14 cellular contexts compared by ENCODE assay signal in genomic region chr1:8146257-8146855, GRCh38.
DNase-seq lines count a peak whose midpoint lies in the region; ATAC-seq and TF ChIP-seq lines count a peak whose summit lies in the region.
"Had no signal": no experiment of that assay in that cellular context is flagged by ENCODE, and none has a peak within 500 bp of the region (broad histone marks: within the 10 kb centered on the region; RNA-seq: fewer than 3 reads in every experiment).

No MANE protein-coding gene starts in this region.

- dilution Hi-C loops in IMR-90 (cut with HindIII; ENCODE audit: low sequenced_read_pairs, unreplicated experiment) = no loop called here

- POLR2A ChIA-PET in IMR-90 (lab: Charles Lee; ENCODE audit: unreplicated experiment) = no interaction called here
- POLR2A ChIA-PET in WTC11 (lab: Charles Lee) = interaction anchor here (0.6 kb wide), 1 partner anchor 549 kb away, joined by 4 read pairs; no protein-coding TSS in a partner anchor

- peak overlapping the region; percentile 68 for H3K27ac Mint-ChIP-seq in WTC11
- H3K27ac Mint-ChIP-seq: CD14-positive monocyte; CD8-positive, alpha-beta T cell had no signal

- H3K36me3 ChIP-seq in IMR-90 (ENCODE audit: control insufficient read depth, insufficient read depth, low read length) (no peaks in the 10 kb centered on the region), mesenchymal stem cell (ENCODE audit: control insufficient read depth in 1 of 2, insufficient read depth in 2 of 2, low read depth in 1 of 2, low read length in 2 of 2) (no peaks in the 10 kb centered on the region), trophoblast cell (ENCODE audit: control insufficient read depth in 1 of 2, insufficient read depth in 2 of 2, low read length in 2 of 2) (no peaks in the 10 kb centered on the region)
- H3K36me3 ChIP-seq: BE2C had no signal

- no peak overlapping the region for H4K8ac ChIP-seq in IMR-90 (ENCODE audit: low read depth in 2 of 2, low read length in 2 of 2)
- H4K8ac ChIP-seq in mesenchymal stem cell (ENCODE audit: low read length) = peak overlapping the region; percentile 5
- H4K8ac ChIP-seq in trophoblast cell (ENCODE audit: low read depth, low read length) = no peak overlapping the region

- no peaks in the 10 kb centered on the region for H3K9me1 ChIP-seq in IMR-90 (ENCODE audit: insufficient read depth, low read length)

- H3K4ac ChIP-seq in IMR-90 (ENCODE audit: low read depth, low read length) = no peak overlapping the region; the same call in 1 of the 2 replicates
- H3K4ac ChIP-seq in mesenchymal stem cell (ENCODE audit: low read depth in 1 of 2, low read length in 2 of 2) = peak overlapping the region in 1 of 2 experiments; percentile 57
- no peak overlapping the region for H3K4ac ChIP-seq in trophoblast cell (ENCODE audit: low read depth, low read length)

- H2BK12ac ChIP-seq in mesenchymal stem cell (ENCODE audit: low read length in 2 of 2) (peak overlapping the region; percentile 0 to 89), trophoblast cell (ENCODE audit: low read length) (peak overlapping the region; percentile 61)

- no peaks in the 10 kb centered on the region for H3K27me3 Mint-ChIP-seq in WTC11 (ENCODE audit: low read depth)

- H3K23ac ChIP-seq in IMR-90 (ENCODE audit: low read depth, low read length) (no peak overlapping the region), mesenchymal stem cell (ENCODE audit: low read length in 2 of 2) (no peak overlapping the region), trophoblast cell (ENCODE audit: low read length) (no peak overlapping the region)

- H3K27me3 ChIP-seq in IMR-90 (ENCODE audit: control insufficient read depth, insufficient read depth, low read length) (no peaks in the 10 kb centered on the region), mesenchymal stem cell (ENCODE audit: control insufficient read depth in 1 of 2, insufficient read depth in 1 of 2, low read length in 2 of 2) (no peaks in the 10 kb centered on the region), trophoblast cell (ENCODE audit: insufficient read depth, low read length) (no peaks in the 10 kb centered on the region)
- H3K27me3 ChIP-seq: BE2C had no signal

- TF ChIP-seq CTCF in IMR-90 (conservative IDR thresholded peaks at IDR 0.05; ENCODE audit: low read depth, low read length) (no peak), WTC11 (IDR thresholded peaks at IDR 0.05) (no peak), lower leg skin (IDR thresholded peaks at IDR 0.05) (no peak)

- H3K27ac ChIP-seq in IMR-90 (ENCODE audit: insufficient read depth, low read length) (no peak overlapping the region), mesenchymal stem cell (ENCODE audit: low read length, poor library complexity, severe bottlenecking) (no peak overlapping the region), trophoblast cell (ENCODE audit: low read depth, low read length) (no peak overlapping the region)

- H3K9ac ChIP-seq in IMR-90 (ENCODE audit: low read depth, low read length) (no peak overlapping the region), mesenchymal stem cell (ENCODE audit: low read length) (no peak overlapping the region), trophoblast cell (ENCODE audit: low read length) (no peak overlapping the region)

- in situ Hi-C loops in IMR-90 (cut with MboI; ENCODE audit: low sequenced_read_pairs) = no loop called here

- no peak for TF ChIP-seq POLR2A in IMR-90 (IDR thresholded peaks at IDR 0.05; ENCODE audit: low read depth, low read length)
- no peak for TF ChIP-seq POLR2A in lower leg skin (IDR thresholded peaks at IDR 0.05)

- ATAC-seq in IMR-90 (ENCODE audit: low read depth) (no peak), WTC11 (no peak)
- ATAC-seq: CD8-positive, alpha-beta T cell; HCT116 had no signal

- H3K14ac ChIP-seq in IMR-90 (replicated peaks; ENCODE audit: low read depth, low read length) = no peak overlapping the region
- H3K14ac ChIP-seq in mesenchymal stem cell (ENCODE audit: low read length in 2 of 2) = no peak overlapping the region
- peak overlapping the region; percentile 38 for H3K14ac ChIP-seq in trophoblast cell (ENCODE audit: low read length)

- H4K20me1 ChIP-seq in IMR-90 (ENCODE audit: insufficient read depth, low read length) = no peaks in the 10 kb centered on the region

- H3K56ac ChIP-seq in IMR-90 (ENCODE audit: extremely low read depth, insufficient read depth, low read length) = no peak overlapping the region

- H3K79me1 ChIP-seq in IMR-90 (ENCODE audit: low read depth in 1 of 2, low read length in 2 of 2) = no peaks in the 10 kb centered on the region
- H3K79me1 ChIP-seq in mesenchymal stem cell (replicated peaks; ENCODE audit: low read length, poor library complexity, severe bottlenecking) = no peaks in the 10 kb centered on the region
- H3K79me1 ChIP-seq in trophoblast cell (ENCODE audit: low read length) = peaks cover 11% of the 10 kb centered on the region

- BruUV-seq in IMR-90 (replicated peaks; lab: Mats Ljungman, UMichigan) = no TSS peak

- intact Hi-C loops in IMR-90 (cut with micrococcal nuclease) (no loop called here), lower leg skin (cut with DNase I; ENCODE audit: low total_unique reads) (no loop called here)

- H4K12ac ChIP-seq in trophoblast cell (ENCODE audit: low read depth, low read length) = no peak overlapping the region

- H3K4me3 ChIP-seq in IMR-90 (ENCODE audit: insufficient read depth, low read depth, low read length) (no peak overlapping the region), mesenchymal stem cell (ENCODE audit: insufficient read depth in 1 of 2, low read depth in 1 of 2, low read length in 2 of 2) (no peak overlapping the region), trophoblast cell (ENCODE audit: low read depth, low read length) (no peak overlapping the region), lower leg skin (ENCODE audit: low read depth, poor library complexity, severe bottlenecking) (no peak overlapping the region)

- DNase-seq in IMR-90 = no peak
- DNase-seq in WTC11 (ENCODE audit: low spot score) = no peak
- DNase-seq in mesenchymal stem cell = no peak
- DNase-seq in trophoblast cell = no peak
- no peak for DNase-seq in activated CD4-positive, alpha-beta T cell treated with anti-CD3 and anti-CD28 coated beads for 1 hour
- no peak for DNase-seq in lower leg skin (ENCODE audit: low spot score in 2 of 2)
- DNase-seq in inferior parietal cortex (ENCODE audit: extremely low spot score) = no peak
- no peak for DNase-seq in D341Med (ENCODE audit: low spot score)
- DNase-seq: BE2C; CD8-positive, alpha-beta T cell; COR-L47; GDM1 had no signal

- H4K91ac ChIP-seq in IMR-90 (ENCODE audit: insufficient read depth, low read depth, low read length) = no peak overlapping the region
- H4K91ac ChIP-seq in mesenchymal stem cell (ENCODE audit: low read length) = peak overlapping the region; percentile 1
- H4K91ac ChIP-seq in trophoblast cell (ENCODE audit: low read depth, low read length) = peak overlapping the region; percentile 45

- WGBS in IMR-90 (ENCODE audit: extremely low coverage in 2 of 2, insufficient read length in 1 of 2), 2 experiments = 96% methylated on average over 8 of the region's 11 CpGs; no CpG with 5 or more reads in 1 of the 2 experiments
- WGBS in mesenchymal stem cell = 93% methylated on average over 9 of the region's 11 CpGs
- no CpG with 5 or more reads among the region's 11 CpGs for whole genome bisulfite sequencing in trophoblast cell (ENCODE audit: extremely low coverage, insufficient coverage, insufficient read length)
- WGBS in lower leg skin, 2 donors = 96 to 97% methylated on average over 11 of the region's 11 CpGs

- no peaks in the 10 kb centered on the region for H3K36me3 Mint-ChIP-seq in WTC11
- H3K36me3 Mint-ChIP-seq: CD14-positive monocyte; CD8-positive, alpha-beta T cell had no signal

- H3K18ac ChIP-seq in IMR-90 (ENCODE audit: low read depth, low read length) (no peak overlapping the region), mesenchymal stem cell (ENCODE audit: low read depth in 1 of 2, low read length in 2 of 2) (peak overlapping the region in 1 of 2 experiments; percentile 54), trophoblast cell (ENCODE audit: low read length) (no peak overlapping the region)

- no peak overlapping the region for H2AK9ac ChIP-seq in IMR-90 (replicated peaks; ENCODE audit: low read depth, low read length, poor library complexity)

- H3K4me2 ChIP-seq in IMR-90 (ENCODE audit: low read depth, low read length) (no peak overlapping the region), mesenchymal stem cell (ENCODE audit: low read length, poor library complexity, severe bottlenecking) (no peak overlapping the region), trophoblast cell (ENCODE audit: low read length) (no peak overlapping the region)

- no peak for TF ChIP-seq RAD21 in IMR-90 (IDR thresholded peaks at IDR 0.05; ENCODE audit: low read length)

- no peak overlapping the region for H4K5ac ChIP-seq in IMR-90 (ENCODE audit: low read depth, low read length)

- 0 out of 2 replicates have a peak, but pooled peaks cover 3% of the 10 kb centered on the region for H3K4me1 ChIP-seq in IMR-90 (ENCODE audit: control insufficient read depth, insufficient read depth, low read length)
- peaks cover 9% of the 10 kb centered on the region for H3K4me1 ChIP-seq in mesenchymal stem cell (ENCODE audit: control insufficient read depth, insufficient read depth, low read depth, low read length)
- H3K4me1 ChIP-seq in trophoblast cell (ENCODE audit: control insufficient read depth in 1 of 2, insufficient read depth in 2 of 2, low read length in 2 of 2) = peaks cover 4 to 9% of the 10 kb centered on the region in 2 experiments
- H3K4me1 ChIP-seq: BE2C had no signal

- no peak overlapping the region for H2BK120ac ChIP-seq in IMR-90 (ENCODE audit: low read depth, low read length)
- no peak overlapping the region for H2BK120ac ChIP-seq in mesenchymal stem cell (ENCODE audit: low read depth, low read length)
- H2BK120ac ChIP-seq in trophoblast cell (ENCODE audit: insufficient read depth, low read length, poor library complexity) = no peak overlapping the region

- H2AK5ac ChIP-seq in IMR-90 (ENCODE audit: low read depth, low read length) (peak overlapping the region; percentile 72; the same call in 1 of the 2 replicates), mesenchymal stem cell (ENCODE audit: low read length, severe bottlenecking) (no peak overlapping the region), trophoblast cell (ENCODE audit: low read length) (peak overlapping the region; percentile 59)

- no peaks in the 10 kb centered on the region for H3K9me3 Mint-ChIP-seq in WTC11
- H3K9me3 Mint-ChIP-seq: CD8-positive, alpha-beta T cell had no signal

- H3K4me3 Mint-ChIP-seq in WTC11 = no peak overlapping the region
- H3K4me3 Mint-ChIP-seq: CD14-positive monocyte had no signal

- peaks cover 9% of the 10 kb centered on the region for H3K4me1 Mint-ChIP-seq in WTC11

- H3K9me3 ChIP-seq in IMR-90 (ENCODE audit: control insufficient read depth, insufficient read depth, low read length) = no peaks in the 10 kb centered on the region
- no peaks in the 10 kb centered on the region for H3K9me3 ChIP-seq in mesenchymal stem cell (ENCODE audit: control insufficient read depth, low read length)
- H3K9me3 ChIP-seq in trophoblast cell (ENCODE audit: insufficient read depth, low read depth, low read length) = no peaks in the 10 kb centered on the region
- H3K9me3 ChIP-seq: BE2C had no signal

- no peak overlapping the region for H2BK15ac ChIP-seq in IMR-90 (ENCODE audit: low read depth, low read length)
- H2BK15ac ChIP-seq in mesenchymal stem cell (ENCODE audit: low read depth, poor library complexity, severe bottlenecking) = no peak overlapping the region

- no peaks in the 10 kb centered on the region for H3K79me2 ChIP-seq in trophoblast cell (ENCODE audit: control insufficient read depth, insufficient read depth, low read length, poor library complexity)

- no peak overlapping the region; the same call in 1 of the 2 replicates for H2BK20ac ChIP-seq in IMR-90 (ENCODE audit: low read depth, low read length)

- CTCF ChIA-PET in IMR-90 (lab: Yijun Ruan, JAX) (no interaction called here), WTC11 (lab: Charles Lee) (interaction anchor here (1.1 to 1.5 kb wide), 2 partner anchors 168 to 169 kb away, joined by 3 to 6 read pairs; no protein-coding TSS in a partner anchor)

- no peak overlapping the region for H2AFZ ChIP-seq in IMR-90 (replicated peaks; ENCODE audit: low read length, poor library complexity)
- H2AFZ ChIP-seq in mesenchymal stem cell (ENCODE audit: low read depth, low read length) = peak overlapping the region; percentile 47
- H2AFZ ChIP-seq in trophoblast cell (ENCODE audit: insufficient read depth, low read length, poor library complexity) = no peak overlapping the region

- no peak overlapping the region for H2BK5ac ChIP-seq in IMR-90 (ENCODE audit: low read depth, low read length, poor library complexity, severe bottlenecking)
- no peak overlapping the region for H2BK5ac ChIP-seq in mesenchymal stem cell (ENCODE audit: low read depth, low read length, poor library complexity, severe bottlenecking)
- H2BK5ac ChIP-seq in trophoblast cell (ENCODE audit: low read depth, low read length, poor library complexity) = no peak overlapping the region
